Comparison of ENCODE assay signal across 39 cellular contexts in the genomic region with DNA sequence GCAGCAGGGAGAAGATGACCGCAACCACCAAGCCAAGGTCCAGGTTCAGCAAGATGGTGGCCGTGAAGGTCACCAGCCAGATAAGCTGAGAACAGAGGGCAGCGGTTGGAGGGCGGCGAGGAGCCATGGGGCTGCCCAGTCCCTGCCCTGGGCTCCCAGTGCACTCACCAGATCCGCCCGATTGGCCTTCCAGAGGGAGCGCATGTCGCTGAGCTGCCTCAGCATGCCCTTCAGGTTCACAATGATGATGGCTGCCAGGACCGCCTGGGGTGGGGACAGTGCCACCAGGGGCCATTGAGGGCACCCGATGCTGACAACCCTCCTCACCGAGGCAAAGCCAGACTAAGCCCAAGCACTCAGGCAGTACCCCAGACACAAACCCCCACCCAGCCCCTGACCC. TPM values are rescaled to one million over a fixed set of nuclear protein-coding genes. Genes with fewer than 3 reads are reported as not detected.
"Had no signal": no experiment of that assay in that cellular context is flagged by ENCODE, and none has a peak within 500 bp of the region (broad histone marks: within the 10 kb centered on the region; RNA-seq: fewer than 3 reads in every experiment).

No MANE protein-coding gene starts in this region.

- H3K27ac ChIP-seq: adrenal gland, body of pancreas, epithelial cell of prostate, esophagus squamous epithelium, gastroesophageal sphincter had no signal

- FAIRE-seq: colon, endometrium, endothelial cell of umbilical vein had no signal

- H3K4me3 ChIP-seq: adrenal gland, body of pancreas, esophagus squamous epithelium, gastroesophageal sphincter had no signal

- H3K27ac Mint-ChIP-seq: activated CD4-positive, alpha-beta memory T cell treated with anti-CD3 and anti-CD28 coated beads for 36 hours; activated CD4-positive, alpha-beta T cell treated with anti-CD3 and anti-CD28 coated beads for 36 hours; activated CD4-positive, alpha-beta T cell treated with anti-CD3 and anti-CD28 coated beads, Interleukin-2, amount 10 ng/mL, durations not matched to agents 24 days and 14 days; activated CD8-positive, alpha-beta memory T cell treated with anti-CD3 and anti-CD28 coated beads, Interleukin-2, amount 10 ng/mL, durations not matched to agents 7 days and 5 days; activated CD8-positive, alpha-beta T cell treated with anti-CD3 and anti-CD28 coated beads, Interleukin-2, amount 10 ng/mL, durations not matched to agents 7 days and 5 days; activated naive CD4-positive, alpha-beta T cell treated with anti-CD3 and anti-CD28 coated beads, Interleukin-2, amount 10 ng/mL, durations not matched to agents 7 days and 5 days; activated naive CD8-positive, alpha-beta T cell treated with anti-CD3 and anti-CD28 coated beads, Interleukin-2, amount 50 U/mL, for 24 hours; activated T-helper 1 cell treated with anti-CD3 and anti-CD28 coated beads, Interleukin-12 subunit alpha, Interleukin-12 subunit beta, Interleukin-2, Interleukin-4 antibody, amounts not matched to agents 30 ng/mL and 10 ng/mL and 1 ng/mL, durations not matched to agents 14 hours and 24 hours and 36 hours had no signal

- ATAC-seq: activated CD4-positive, alpha-beta T cell treated with anti-CD3 and anti-CD28 coated beads for 36 hours; activated CD8-positive, alpha-beta memory T cell treated with anti-CD3 and anti-CD28 coated beads, Interleukin-2, amount 10 ng/mL, durations not matched to agents 7 days and 5 days; activated CD8-positive, alpha-beta T cell treated with anti-CD3 and anti-CD28 coated beads, Interleukin-2, amount 10 ng/mL, durations not matched to agents 7 days and 5 days; activated naive CD4-positive, alpha-beta T cell treated with anti-CD3 and anti-CD28 coated beads, Interleukin-2, amount 50 U/mL, for 72 hours; activated naive CD8-positive, alpha-beta T cell treated with anti-CD3 and anti-CD28 coated beads, Interleukin-2, amount 50 U/mL, for 24 hours; body of pancreas; effector memory CD8-positive, alpha-beta T cell; gastroesophageal sphincter had no signal

- DNase-seq: activated CD4-positive, alpha-beta memory T cell treated with anti-CD3 and anti-CD28 coated beads for 36 hours; activated CD4-positive, alpha-beta T cell treated with anti-CD3 and anti-CD28 coated beads for 36 hours; activated CD4-positive, alpha-beta T cell treated with anti-CD3 and anti-CD28 coated beads, Interleukin-2, amount 10 ng/mL, durations not matched to agents 24 days and 14 days; activated CD4-positive, CD25-positive, alpha-beta regulatory T cell; activated CD4-positive, CD25-positive, alpha-beta regulatory T cell treated with anti-CD3 and anti-CD28 coated beads, Interleukin-2, amount 50 U/mL, for 72 hours; activated CD8-positive, alpha-beta memory T cell treated with anti-CD3 and anti-CD28 coated beads, Interleukin-2, amount 10 ng/mL, durations not matched to agents 7 days and 5 days; activated CD8-positive, alpha-beta memory T cell treated with anti-CD3 and anti-CD28 coated beads, Interleukin-2, amount 50 U/mL, for 4 hours; activated CD8-positive, alpha-beta T cell treated with anti-CD3 and anti-CD28 coated beads, Interleukin-2, amount 10 ng/mL, durations not matched to agents 7 days and 5 days; activated effector memory CD4-positive, alpha-beta T cell treated with anti-CD3 and anti-CD28 coated beads, Interleukin-2, amount 50 U/mL, for 16 hours; activated naive CD4-positive, alpha-beta T cell treated with anti-CD3 and anti-CD28 coated beads, Interleukin-2, amount 10 ng/mL, durations not matched to agents 7 days and 5 days; activated naive CD8-positive, alpha-beta T cell treated with anti-CD3 and anti-CD28 coated beads, Interleukin-2, amount 50 U/mL, for 24 hours; activated T-cell treated with anti-CD3 and anti-CD28 coated beads, Interleukin-2, amount 50 U/mL, for 1 hour; activated T-cell treated with anti-CD3 and anti-CD28 coated beads, Interleukin-2, amount 50 U/mL, for 48 hours; adrenal gland; amygdala; aorta; body of pancreas; caudate nucleus; cortex of kidney; dermis blood vessel endothelial cell; effector CD4-positive, alpha-beta T cell; effector memory CD8-positive, alpha-beta T cell; esophagus squamous epithelium; foreskin melanocyte; T-helper 2 cell had no signal

- H3K9me3 Mint-ChIP-seq: activated CD4-positive, alpha-beta memory T cell treated with anti-CD3 and anti-CD28 coated beads for 36 hours; activated CD4-positive, alpha-beta T cell treated with anti-CD3 and anti-CD28 coated beads, Interleukin-2, amount 10 ng/mL, durations not matched to agents 24 days and 14 days; activated naive CD4-positive, alpha-beta T cell treated with anti-CD3 and anti-CD28 coated beads, Interleukin-2, amount 10 ng/mL, durations not matched to agents 7 days and 5 days; activated naive CD4-positive, alpha-beta T cell treated with anti-CD3 and anti-CD28 coated beads, Interleukin-2, amount 50 U/mL, for 72 hours; activated naive CD8-positive, alpha-beta T cell treated with anti-CD3 and anti-CD28 coated beads, Interleukin-2, amount 50 U/mL, for 24 hours; activated T-helper 1 cell treated with anti-CD3 and anti-CD28 coated beads, Interleukin-12 subunit alpha, Interleukin-12 subunit beta, Interleukin-2, Interleukin-4 antibody, amounts not matched to agents 30 ng/mL and 10 ng/mL and 1 ng/mL, durations not matched to agents 14 hours and 24 hours and 36 hours; activated T-helper 2 cell treated with anti-CD3 and anti-CD28 coated beads, Interferon-gamma antibody, Interleukin-2, Interleukin-4, amounts not matched to agents 10 μg/mL and 5 μg/mL and 100 μg/mL, durations not matched to agents 14 hours and 24 hours and 36 hours; effector memory CD8-positive, alpha-beta T cell had no signal

- H3K27me3 ChIP-seq: adrenal gland, body of pancreas, esophagus squamous epithelium, gastroesophageal sphincter had no signal

- H3K4me3 Mint-ChIP-seq: activated CD4-positive, alpha-beta memory T cell treated with anti-CD3 and anti-CD28 coated beads for 36 hours; activated CD4-positive, alpha-beta T cell treated with anti-CD3 and anti-CD28 coated beads for 36 hours; activated CD4-positive, alpha-beta T cell treated with anti-CD3 and anti-CD28 coated beads, Interleukin-2, amount 10 ng/mL, durations not matched to agents 24 days and 14 days; activated CD8-positive, alpha-beta memory T cell treated with anti-CD3 and anti-CD28 coated beads, Interleukin-2, amount 10 ng/mL, durations not matched to agents 7 days and 5 days; activated CD8-positive, alpha-beta T cell treated with anti-CD3 and anti-CD28 coated beads, Interleukin-2, amount 10 ng/mL, durations not matched to agents 7 days and 5 days; activated naive CD4-positive, alpha-beta T cell treated with anti-CD3 and anti-CD28 coated beads, Interleukin-2, amount 10 ng/mL, durations not matched to agents 7 days and 5 days; activated naive CD8-positive, alpha-beta T cell treated with anti-CD3 and anti-CD28 coated beads, Interleukin-2, amount 50 U/mL, for 24 hours; activated T-helper 1 cell treated with anti-CD3 and anti-CD28 coated beads, Interleukin-12 subunit alpha, Interleukin-12 subunit beta, Interleukin-2, Interleukin-4 antibody, amounts not matched to agents 30 ng/mL and 10 ng/mL and 1 ng/mL, durations not matched to agents 14 hours and 24 hours and 36 hours; effector memory CD8-positive, alpha-beta T cell had no signal

- H3K27me3 Mint-ChIP-seq: activated CD4-positive, alpha-beta memory T cell treated with anti-CD3 and anti-CD28 coated beads for 36 hours; activated CD4-positive, alpha-beta T cell treated with anti-CD3 and anti-CD28 coated beads for 36 hours; activated CD4-positive, alpha-beta T cell treated with anti-CD3 and anti-CD28 coated beads, Interleukin-2, amount 10 ng/mL, durations not matched to agents 24 days and 14 days; activated CD8-positive, alpha-beta memory T cell treated with anti-CD3 and anti-CD28 coated beads, Interleukin-2, amount 10 ng/mL, durations not matched to agents 7 days and 5 days; activated naive CD4-positive, alpha-beta T cell treated with anti-CD3 and anti-CD28 coated beads, Interleukin-2, amount 10 ng/mL, durations not matched to agents 7 days and 5 days; activated naive CD8-positive, alpha-beta T cell treated with anti-CD3 and anti-CD28 coated beads, Interleukin-2, amount 50 U/mL, for 24 hours; effector memory CD8-positive, alpha-beta T cell had no signal

- H3K9me3 ChIP-seq: adrenal gland, body of pancreas, esophagus squamous epithelium, gastroesophageal sphincter had no signal

RNA-seq across cellular contexts. Expression of a gene that starts 8.3 kb away (rescaled TPM):
- total RNA-seq: activated CD8-positive, alpha-beta memory T cell treated with anti-CD3 and anti-CD28 coated beads for 36 hours; activated T-helper 1 cell treated with anti-CD3 and anti-CD28 coated beads, Interleukin-12 subunit alpha, Interleukin-12 subunit beta, Interleukin-2, Interleukin-4 antibody, amounts not matched to agents 30 ng/mL and 10 ng/mL and 1 ng/mL, durations not matched to agents 14 hours and 24 hours and 36 hours; adrenal gland; aorta; body of pancreas; dermis blood vessel endothelial cell; endothelial cell of umbilical vein; esophagus squamous epithelium; fibroblast of lung; fibroblast of villous mesenchyme; gastroesophageal sphincter; glomerular endothelial cell; T-helper 1 cell treated with Interleukin-12 subunit alpha and Interleukin-12 subunit beta and Interleukin-4 antibody, amounts not matched to agents 30 ng/mL and 1 ng/mL, for 36 hours had no signal
- polyA plus RNA-seq: adrenal gland, endothelial cell of umbilical vein, esophagus, fibroblast of lung had no signal
